2 cellular contexts compared by ENCODE assay signal in the genomic region with DNA sequence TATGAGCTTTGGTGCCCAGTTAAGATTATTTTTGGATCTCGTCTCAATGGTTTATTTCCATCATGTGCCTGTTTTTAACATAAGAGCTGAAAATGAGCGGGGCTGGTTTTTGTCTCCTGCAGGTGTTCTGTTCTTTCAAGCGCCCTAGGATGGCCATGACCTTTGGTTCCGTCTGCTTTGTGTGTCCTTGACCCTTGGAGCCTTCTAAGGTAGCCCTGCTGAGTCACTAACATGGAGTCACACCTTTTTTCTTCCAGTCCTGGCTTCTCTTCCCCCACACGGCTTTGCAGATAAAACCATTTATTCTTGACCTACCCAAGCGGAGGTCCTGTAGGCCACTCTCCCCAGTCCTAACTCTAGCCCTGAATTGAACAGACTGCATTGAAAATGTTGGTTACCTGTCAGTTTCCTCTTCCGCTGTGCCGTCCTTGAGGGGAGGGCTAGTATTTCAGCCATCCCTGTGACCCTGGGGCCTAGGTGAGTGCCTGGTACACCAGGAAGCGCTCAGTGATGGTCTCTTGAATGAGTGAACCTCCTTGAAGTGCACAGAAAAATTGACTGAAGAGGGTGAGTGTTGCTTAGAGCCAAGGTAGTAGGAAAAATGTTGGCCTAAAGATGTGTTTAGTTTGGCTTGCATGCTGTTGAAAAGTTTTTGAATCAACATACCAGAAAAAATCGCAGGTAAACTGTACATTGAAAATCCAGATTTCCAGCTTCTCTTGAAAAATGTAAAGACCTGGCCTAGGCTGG.
TF ChIP-seq lines count a peak whose summit lies in the region.

No MANE protein-coding gene starts in this region.

TF ChIP-seq in IMR-90, 13 proteins besides CTCF, POLR2A, EP300 and RAD21:
- no peak for TF ChIP-seq SMC3 (IDR thresholded peaks at IDR 0.05; ENCODE audit: low read depth, low read length)
- TF ChIP-seq CHD1 (IDR thresholded peaks at IDR 0.05; ENCODE audit: low read depth, low read length): no peak
- no peak for TF ChIP-seq FOS (IDR thresholded peaks at IDR 0.05; ENCODE audit: low read depth, low read length)
- TF ChIP-seq MAFK (IDR thresholded peaks at IDR 0.05; ENCODE audit: low read depth, low read length): no peak
- no peak for TF ChIP-seq MAZ (IDR thresholded peaks at IDR 0.05; ENCODE audit: borderline replicate concordance, low read depth, low read length)
TF ChIP-seq in IMR-90: peak in this region for 0.

TF ChIP-seq in WTC11, 78 proteins besides CTCF, POLR2A, EP300 and RAD21:
- TF ChIP-seq, protein P1, sequence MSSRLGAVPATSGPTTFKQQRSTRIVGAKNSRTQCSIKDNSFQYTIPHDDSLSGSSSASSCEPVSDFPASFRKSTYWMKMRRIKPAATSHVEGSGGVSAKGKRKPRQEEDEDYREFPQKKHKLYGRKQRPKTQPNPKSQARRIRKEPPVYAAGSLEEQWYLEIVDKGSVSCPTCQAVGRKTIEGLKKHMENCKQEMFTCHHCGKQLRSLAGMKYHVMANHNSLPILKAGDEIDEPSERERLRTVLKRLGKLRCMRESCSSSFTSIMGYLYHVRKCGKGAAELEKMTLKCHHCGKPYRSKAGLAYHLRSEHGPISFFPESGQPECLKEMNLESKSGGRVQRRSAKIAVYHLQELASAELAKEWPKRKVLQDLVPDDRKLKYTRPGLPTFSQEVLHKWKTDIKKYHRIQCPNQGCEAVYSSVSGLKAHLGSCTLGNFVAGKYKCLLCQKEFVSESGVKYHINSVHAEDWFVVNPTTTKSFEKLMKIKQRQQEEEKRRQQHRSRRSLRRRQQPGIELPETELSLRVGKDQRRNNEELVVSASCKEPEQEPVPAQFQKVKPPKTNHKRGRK (CRISPR knock-in tag; IDR thresholded peaks at IDR 0.05; ENCODE audit: borderline replicate concordance): no peak
- TF ChIP-seq HMGA2 (CRISPR knock-in tag; IDR thresholded peaks at IDR 0.05): no peak
- TF ChIP-seq ZNF263 (CRISPR knock-in tag; IDR thresholded peaks at IDR 0.05; ENCODE audit: low read depth): no peak
- TF ChIP-seq, protein P2, sequence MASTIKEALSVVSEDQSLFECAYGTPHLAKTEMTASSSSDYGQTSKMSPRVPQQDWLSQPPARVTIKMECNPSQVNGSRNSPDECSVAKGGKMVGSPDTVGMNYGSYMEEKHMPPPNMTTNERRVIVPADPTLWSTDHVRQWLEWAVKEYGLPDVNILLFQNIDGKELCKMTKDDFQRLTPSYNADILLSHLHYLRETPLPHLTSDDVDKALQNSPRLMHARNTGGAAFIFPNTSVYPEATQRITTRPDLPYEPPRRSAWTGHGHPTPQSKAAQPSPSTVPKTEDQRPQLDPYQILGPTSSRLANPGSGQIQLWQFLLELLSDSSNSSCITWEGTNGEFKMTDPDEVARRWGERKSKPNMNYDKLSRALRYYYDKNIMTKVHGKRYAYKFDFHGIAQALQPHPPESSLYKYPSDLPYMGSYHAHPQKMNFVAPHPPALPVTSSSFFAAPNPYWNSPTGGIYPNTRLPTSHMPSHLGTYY (CRISPR knock-in tag; IDR thresholded peaks at IDR 0.05): no peak
- TF ChIP-seq, protein P3, sequence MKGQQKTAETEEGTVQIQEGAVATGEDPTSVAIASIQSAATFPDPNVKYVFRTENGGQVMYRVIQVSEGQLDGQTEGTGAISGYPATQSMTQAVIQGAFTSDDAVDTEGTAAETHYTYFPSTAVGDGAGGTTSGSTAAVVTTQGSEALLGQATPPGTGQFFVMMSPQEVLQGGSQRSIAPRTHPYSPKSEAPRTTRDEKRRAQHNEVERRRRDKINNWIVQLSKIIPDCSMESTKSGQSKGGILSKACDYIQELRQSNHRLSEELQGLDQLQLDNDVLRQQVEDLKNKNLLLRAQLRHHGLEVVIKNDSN (CRISPR knock-in tag; IDR thresholded peaks at IDR 0.05): no peak
- TF ChIP-seq, protein P4, sequence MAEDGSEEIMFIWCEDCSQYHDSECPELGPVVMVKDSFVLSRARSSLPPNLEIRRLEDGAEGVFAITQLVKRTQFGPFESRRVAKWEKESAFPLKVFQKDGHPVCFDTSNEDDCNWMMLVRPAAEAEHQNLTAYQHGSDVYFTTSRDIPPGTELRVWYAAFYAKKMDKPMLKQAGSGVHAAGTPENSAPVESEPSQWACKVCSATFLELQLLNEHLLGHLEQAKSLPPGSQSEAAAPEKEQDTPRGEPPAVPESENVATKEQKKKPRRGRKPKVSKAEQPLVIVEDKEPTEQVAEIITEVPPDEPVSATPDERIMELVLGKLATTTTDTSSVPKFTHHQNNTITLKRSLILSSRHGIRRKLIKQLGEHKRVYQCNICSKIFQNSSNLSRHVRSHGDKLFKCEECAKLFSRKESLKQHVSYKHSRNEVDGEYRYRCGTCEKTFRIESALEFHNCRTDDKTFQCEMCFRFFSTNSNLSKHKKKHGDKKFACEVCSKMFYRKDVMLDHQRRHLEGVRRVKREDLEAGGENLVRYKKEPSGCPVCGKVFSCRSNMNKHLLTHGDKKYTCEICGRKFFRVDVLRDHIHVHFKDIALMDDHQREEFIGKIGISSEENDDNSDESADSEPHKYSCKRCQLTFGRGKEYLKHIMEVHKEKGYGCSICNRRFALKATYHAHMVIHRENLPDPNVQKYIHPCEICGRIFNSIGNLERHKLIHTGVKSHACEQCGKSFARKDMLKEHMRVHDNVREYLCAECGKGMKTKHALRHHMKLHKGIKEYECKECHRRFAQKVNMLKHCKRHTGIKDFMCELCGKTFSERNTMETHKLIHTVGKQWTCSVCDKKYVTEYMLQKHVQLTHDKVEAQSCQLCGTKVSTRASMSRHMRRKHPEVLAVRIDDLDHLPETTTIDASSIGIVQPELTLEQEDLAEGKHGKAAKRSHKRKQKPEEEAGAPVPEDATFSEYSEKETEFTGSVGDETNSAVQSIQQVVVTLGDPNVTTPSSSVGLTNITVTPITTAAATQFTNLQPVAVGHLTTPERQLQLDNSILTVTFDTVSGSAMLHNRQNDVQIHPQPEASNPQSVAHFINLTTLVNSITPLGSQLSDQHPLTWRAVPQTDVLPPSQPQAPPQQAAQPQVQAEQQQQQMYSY (CRISPR knock-in tag; IDR thresholded peaks at IDR 0.05): no peak
- no peak for TF ChIP-seq NFATC4 (CRISPR knock-in tag; IDR thresholded peaks at IDR 0.05)
- TF ChIP-seq, protein P5, sequence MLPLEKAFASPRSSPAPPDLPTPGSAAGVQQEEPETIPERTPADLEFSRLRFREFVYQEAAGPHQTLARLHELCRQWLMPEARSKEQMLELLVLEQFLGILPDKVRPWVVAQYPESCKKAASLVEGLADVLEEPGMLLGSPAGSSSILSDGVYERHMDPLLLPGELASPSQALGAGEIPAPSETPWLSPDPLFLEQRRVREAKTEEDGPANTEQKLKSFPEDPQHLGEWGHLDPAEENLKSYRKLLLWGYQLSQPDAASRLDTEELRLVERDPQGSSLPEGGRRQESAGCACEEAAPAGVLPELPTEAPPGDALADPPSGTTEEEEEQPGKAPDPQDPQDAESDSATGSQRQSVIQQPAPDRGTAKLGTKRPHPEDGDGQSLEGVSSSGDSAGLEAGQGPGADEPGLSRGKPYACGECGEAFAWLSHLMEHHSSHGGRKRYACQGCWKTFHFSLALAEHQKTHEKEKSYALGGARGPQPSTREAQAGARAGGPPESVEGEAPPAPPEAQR (CRISPR knock-in tag; IDR thresholded peaks at IDR 0.05): no peak
- TF ChIP-seq, protein P6, sequence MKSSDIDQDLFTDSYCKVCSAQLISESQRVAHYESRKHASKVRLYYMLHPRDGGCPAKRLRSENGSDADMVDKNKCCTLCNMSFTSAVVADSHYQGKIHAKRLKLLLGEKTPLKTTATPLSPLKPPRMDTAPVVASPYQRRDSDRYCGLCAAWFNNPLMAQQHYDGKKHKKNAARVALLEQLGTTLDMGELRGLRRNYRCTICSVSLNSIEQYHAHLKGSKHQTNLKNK (CRISPR knock-in tag; IDR thresholded peaks at IDR 0.05): no peak
- TF ChIP-seq ZNF423 (CRISPR knock-in tag; IDR thresholded peaks at IDR 0.05): no peak
- no peak for TF ChIP-seq ZNF121 (CRISPR knock-in tag; IDR thresholded peaks at IDR 0.05)
- TF ChIP-seq JAZF1 (CRISPR knock-in tag; IDR thresholded peaks at IDR 0.05): no peak
- TF ChIP-seq TP53 (CRISPR knock-in tag; IDR thresholded peaks at IDR 0.05): no peak
- no peak for TF ChIP-seq ZNF317 (CRISPR knock-in tag; IDR thresholded peaks at IDR 0.05; ENCODE audit: borderline replicate concordance, low read depth)
- TF ChIP-seq GTF2I (CRISPR knock-in tag; conservative IDR thresholded peaks at IDR 0.05): no peak
